ENCODE assay signal across 9 cellular contexts in genomic region chr19:40420451-40420765, GRCh38. TPM values are rescaled to one million over a fixed set of nuclear protein-coding genes. Genes with fewer than 3 reads are reported as not detected.
DNase-seq lines count a peak whose midpoint lies in the region; ATAC-seq and TF ChIP-seq lines count a peak whose summit lies in the region.
"Had no signal": no experiment of that assay in that cellular context is flagged by ENCODE, and none has a peak within 500 bp of the region (broad histone marks: within the 10 kb centered on the region; RNA-seq: fewer than 3 reads in every experiment).

No MANE protein-coding gene starts in this region.

- peak overlapping the region; percentile 89 to 96 for H3K9ac ChIP-seq in mucosa of rectum (ENCODE audit: low read depth in 1 of 2, low read length in 2 of 2)

- TF ChIP-seq CTCF in right atrium auricular region (IDR thresholded peaks at IDR 0.05) = no peak
- TF ChIP-seq CTCF in brain microvascular endothelial cell (IDR thresholded peaks at IDR 0.05; ENCODE audit: low read depth, low read length, missing control alignments) = no peak

- H3K27ac ChIP-seq in right atrium auricular region (peak overlapping the region; percentile 98 to 100), brain microvascular endothelial cell (no peak overlapping the region), mucosa of rectum (ENCODE audit: low read depth in 2 of 2, low read length in 2 of 2) (peak overlapping the region; percentile 96 to 98), aorta (ENCODE audit: low read depth in 1 of 2, low read length in 2 of 2) (peak overlapping the region in 1 of 2 donors; percentile 93)

- H3K36me3 ChIP-seq in right atrium auricular region (peaks cover 22% of the 10 kb centered on the region), brain microvascular endothelial cell (replicated peaks) (peaks cover 13% of the 10 kb centered on the region), mucosa of rectum (ENCODE audit: control insufficient read depth in 2 of 2, insufficient read depth in 2 of 2, low read length in 2 of 2) (peaks cover 8 to 12% of the 10 kb centered on the region in 2 donors), aorta (ENCODE audit: control insufficient read depth in 1 of 2, insufficient read depth in 2 of 2, low read length in 1 of 2) (peaks cover 0 to 4% of the 10 kb centered on the region in 2 donors)

- WGBS in aorta, 2 donors = 54 to 58% methylated on average over 14 of the region's 14 CpGs

- H3K27me3 ChIP-seq in right atrium auricular region (no peaks in the 10 kb centered on the region), brain microvascular endothelial cell (replicated peaks) (no peaks in the 10 kb centered on the region), mucosa of rectum (ENCODE audit: control insufficient read depth in 2 of 2, insufficient read depth in 2 of 2, low read length in 2 of 2) (no peaks in the 10 kb centered on the region), aorta (ENCODE audit: control insufficient read depth in 1 of 2, insufficient read depth in 2 of 2, low read length in 1 of 2) (no peaks in the 10 kb centered on the region)

- peaks cover 0 to 58% of the 10 kb centered on the region in 2 donors for H3K4me1 ChIP-seq in right atrium auricular region
- peaks cover 16 to 18% of the 10 kb centered on the region in 2 donors for H3K4me1 ChIP-seq in mucosa of rectum (ENCODE audit: control insufficient read depth in 2 of 2, insufficient read depth in 2 of 2, low read length in 2 of 2)
- H3K4me1 ChIP-seq in aorta (ENCODE audit: control insufficient read depth in 1 of 2, insufficient read depth in 2 of 2, low read length in 2 of 2) = no peaks in the 10 kb centered on the region

- H3K9me3 ChIP-seq in right atrium auricular region = no peaks in the 10 kb centered on the region
- H3K9me3 ChIP-seq in mucosa of rectum (ENCODE audit: control insufficient read depth in 2 of 2, low read length in 2 of 2) = no peaks in the 10 kb centered on the region
- H3K9me3 ChIP-seq in aorta (ENCODE audit: control insufficient read depth, low read length) = no peaks in the 10 kb centered on the region

- H3K4me3 ChIP-seq in right atrium auricular region (peak overlapping the region; percentile 50 to 64), brain microvascular endothelial cell (ENCODE audit: low read depth, low read length) (peak overlapping the region; percentile 63), mucosa of rectum (ENCODE audit: low read length in 2 of 2) (peak overlapping the region; percentile 76 to 81), aorta (ENCODE audit: low read length in 2 of 2) (peak overlapping the region; percentile 22 to 23)

- in situ Hi-C loops in brain microvascular endothelial cell (cut with HindIII; ENCODE audit: low pct_ligation_motif_present, low sequenced_read_pairs) = no loop called here

- intact Hi-C loops in Right ventricle myocardium inferior (cut with DNase I) = loop anchor here (5.0 to 10.0 kb wide), 2 partner anchors 73 to 294 kb away; partner anchors contain the start of genes C19orf47, COQ8B, ITPKC and PLD3
- intact Hi-C loops in aorta (cut with DNase I) = loop anchor here (5.0 to 10.0 kb wide), 2 partner anchors 73 to 116 kb away; partner anchors contain the start of genes C19orf47 (in 1 of the 2) and PLD3 (in 1 of the 2)

- DNase-seq in right atrium auricular region (ENCODE audit: low spot score) = no peak
- DNase-seq in Right ventricle myocardium inferior (ENCODE audit: missing footprints) = no peak
- no peak for DNase-seq in brain microvascular endothelial cell
- no peak for DNase-seq in aorta
- DNase-seq in dermis blood vessel endothelial cell = no peak
- DNase-seq in 8988T = no peak

- ATAC-seq in Right ventricle myocardium inferior (no peak), aorta (ENCODE audit: low FRiP score) (no peak), GM21619 (IDR thresholded peaks at IDR 0.05; ENCODE audit: unreplicated experiment) (no peak)

RNA-seq across cellular contexts. Expression of gene SERTAD1, which starts 5.4 kb away (rescaled TPM):
- 10 to 100 TPM; 12.7 to 27.2 TPM for total RNA-seq in right atrium auricular region
- total RNA-seq in Right ventricle myocardium inferior = 12.0 TPM
- 10 to 100 TPM; 19.7 to 27.8 TPM for total RNA-seq in aorta
- polyA plus RNA-seq in aorta = 10 to 100 TPM; 13.0 to 15.8 TPM
- 18.8 and 38.1 TPM in 2 replicates for total RNA-seq in dermis blood vessel endothelial cell

RNA-seq across cellular contexts. Expression of gene PRX, which starts 7.2 kb away (rescaled TPM):
- 1 to 10 TPM; 4.8 to 5.1 TPM for total RNA-seq in right atrium auricular region
- total RNA-seq in Right ventricle myocardium inferior = 3.5 TPM
- 1 to 10 TPM; 4.9 to 7.6 TPM for total RNA-seq in aorta
- polyA plus RNA-seq in aorta = 1 to 10 TPM; 3.1 to 5.2 TPM
- total RNA-seq in dermis blood vessel endothelial cell = 1.7 and 2.1 TPM in 2 replicates

RNA-seq across cellular contexts. Expression of gene SERTAD3, which starts 23.7 kb away (rescaled TPM):
- total RNA-seq in right atrium auricular region (10 to 100 TPM; 19.2 to 25.4 TPM), Right ventricle myocardium inferior (28.2 TPM), aorta (10 to 100 TPM; 34.8 to 46.3 TPM), dermis blood vessel endothelial cell (14.9 and 25.9 TPM in 2 replicates)
- 10 to 100 TPM; 25.0 to 28.5 TPM for polyA plus RNA-seq in aorta

RNA-seq across cellular contexts. Expression of gene HIPK4, which starts 30.4 kb away (rescaled TPM):
- total RNA-seq in right atrium auricular region (1 to 10 TPM in 1 of 2 donors, not detected in 1; 1.0 TPM), Right ventricle myocardium inferior (not detected), aorta (under 1 TPM; 0.21 to 0.23 TPM), dermis blood vessel endothelial cell (under 0.01 and 0.05 TPM in 2 replicates)
- polyA plus RNA-seq in aorta = under 1 TPM in 1 of 2 donors, not detected in 1; 0.51 TPM
- total RNA-seq: LHCN-M2 had no signal

RNA-seq across cellular contexts. Expression of gene BLVRB, which starts 45.1 kb away (rescaled TPM):
- total RNA-seq in right atrium auricular region (100 to 1,000 TPM; 123 to 199 TPM), Right ventricle myocardium inferior (127 TPM), aorta (10 to 100 TPM; 72.3 to 77.1 TPM), dermis blood vessel endothelial cell (43.0 and 58.7 TPM in 2 replicates)
- polyA plus RNA-seq in aorta = 100 to 1,000 TPM in 1 of 2 donors, 10 to 100 TPM in 1; 96.8 to 134 TPM

Comparison
In these comparisons a context has a peak if more than half of its experiments do, and no peak if none do; other contexts are left out.
1. H3K4me3 ChIP-seq: peak in every context shown above with its lines; median percentile 78 in mucosa of rectum; 63 in brain microvascular endothelial cell; 57 in right atrium auricular region; 22 in aorta.